Comparison of ENCODE assay signal across 9 cellular contexts in the genomic region with DNA sequence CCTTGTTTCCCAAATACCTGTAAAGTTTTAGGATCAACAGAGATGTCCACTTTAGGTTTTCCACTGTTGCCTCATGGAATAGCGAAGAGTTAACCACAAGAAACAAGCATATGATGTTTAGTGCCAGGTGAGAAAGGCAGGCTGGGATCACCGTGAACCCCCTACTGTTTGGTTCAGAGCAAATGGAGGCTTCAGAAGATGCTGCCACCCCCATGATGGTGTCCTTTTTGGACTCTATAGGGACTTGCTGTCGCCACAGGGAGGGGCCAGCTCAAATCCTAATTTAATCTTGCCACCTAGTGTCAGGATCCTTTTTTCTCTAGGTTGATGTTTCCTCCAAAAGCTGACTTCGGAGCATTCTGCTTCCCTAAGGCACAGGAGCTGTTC. TPM values are rescaled to one million over a fixed set of nuclear protein-coding genes. Genes with fewer than 3 reads are reported as not detected.
DNase-seq lines count a peak whose midpoint lies in the region; ATAC-seq, FAIRE-seq and TF ChIP-seq lines count a peak whose summit lies in the region.
"Had no signal": no experiment of that assay in that cellular context is flagged by ENCODE, and none has a peak within 500 bp of the region (broad histone marks: within the 10 kb centered on the region; RNA-seq: fewer than 3 reads in every experiment).

No MANE protein-coding gene starts in this region.

- POLR2A ChIA-PET in K562 (lab: Yijun Ruan, JAX): interaction anchor here (1.2 kb wide), 1 partner anchor 10 kb away, joined by 4 read pairs; no protein-coding TSS in a partner anchor
- POLR2A ChIA-PET in naive thymus-derived CD8-positive, alpha-beta T cell (lab: Charles Lee): interaction anchor here (0.7 to 6.5 kb wide), 5 partner anchors 12 to 334 kb away, joined by 4 to 61 read pairs (median 14); no protein-coding TSS in a partner anchor

- no peak overlapping the region for H3K9ac ChIP-seq in K562 (ENCODE audit: insufficient read depth in 1 of 2, low read depth in 2 of 2, low read length in 2 of 2)

- WGBS in K562 (ENCODE audit: insufficient coverage, low coverage, missing lambda C conversion rate): 4% methylated on average over 4 of the region's 4 CpGs

- peaks cover 0 to 31% (median 10%) of the 10 kb centered on the region in 5 donors for H3K27me3 Mint-ChIP-seq in naive thymus-derived CD8-positive, alpha-beta T cell
- peaks cover 99% of the 10 kb centered on the region for H3K27me3 Mint-ChIP-seq in activated naive CD4-positive, alpha-beta T cell treated with anti-CD3 and anti-CD28 coated beads, Interleukin-2, amount 10 ng/mL, durations not matched to agents 7 days and 5 days

- H3K36me3 Mint-ChIP-seq in naive thymus-derived CD8-positive, alpha-beta T cell: peaks cover 0 to 5% (median 0%) of the 10 kb centered on the region in 3 donors
- peaks cover 2% of the 10 kb centered on the region for H3K36me3 Mint-ChIP-seq in activated naive CD4-positive, alpha-beta T cell treated with anti-CD3 and anti-CD28 coated beads, Interleukin-2, amount 10 ng/mL, durations not matched to agents 7 days and 5 days

- FAIRE-seq in K562 (lab: Jason Lieb, UNC): peak; percentile 29

- ATAC-seq in K562 (peak; percentile 43), GM21360 (IDR thresholded peaks at IDR 0.05; ENCODE audit: unreplicated experiment) (no peak)
- ATAC-seq in naive thymus-derived CD8-positive, alpha-beta T cell: no peak

- H2AFZ ChIP-seq in K562 (ENCODE audit: low read depth, low read length): no peak overlapping the region

- peak overlapping the region in 3 of 10 donors; percentile 43 to 54 (median 44) for H3K27ac Mint-ChIP-seq in naive thymus-derived CD8-positive, alpha-beta T cell
- no peak overlapping the region for H3K27ac Mint-ChIP-seq in activated naive CD4-positive, alpha-beta T cell treated with anti-CD3 and anti-CD28 coated beads, Interleukin-2, amount 10 ng/mL, durations not matched to agents 7 days and 5 days
- H3K27ac Mint-ChIP-seq: activated CD4-positive, alpha-beta T cell treated with anti-CD3 and anti-CD28 coated beads, Interleukin-2, amount 10 ng/mL, durations not matched to agents 7 days and 5 days had no signal

- peak; percentile 24 to 53; a peak in 3 of 4 replicates for TF ChIP-seq RAD21 in K562 (CRISPR knock-in tag; conservative IDR thresholded peaks at IDR 0.05 in 1 of 2, IDR thresholded peaks at IDR 0.05 in 1 of 2)

- peak overlapping the region; percentile 40 to 99 (median 92) for H3K4me3 Mint-ChIP-seq in naive thymus-derived CD8-positive, alpha-beta T cell
- H3K4me3 Mint-ChIP-seq in activated naive CD4-positive, alpha-beta T cell treated with anti-CD3 and anti-CD28 coated beads, Interleukin-2, amount 10 ng/mL, durations not matched to agents 7 days and 5 days: no peak overlapping the region

- H3K79me2 ChIP-seq in K562 (ENCODE audit: control insufficient read depth, insufficient read depth, low read length): no peaks in the 10 kb centered on the region

- H3K9me1 ChIP-seq in K562 (ENCODE audit: control insufficient read depth, insufficient read depth, low read length): no peaks in the 10 kb centered on the region

- peaks cover 0 to 57% of the 10 kb centered on the region in 2 experiments; a peak in 3 of 5 replicates for H3K4me1 ChIP-seq in K562 (replicated peaks in 1 of 2; ENCODE audit: control insufficient read depth in 2 of 2, insufficient read depth in 2 of 2, low read length in 2 of 2)

- H3K4me2 ChIP-seq in K562 (ENCODE audit: insufficient read depth, low read length): no peak overlapping the region

- no peaks in the 10 kb centered on the region for H3K36me3 ChIP-seq in K562 (ENCODE audit: control insufficient read depth, insufficient read depth, low read length)

- CTCF ChIA-PET in K562 (lab: Yijun Ruan, JAX; ENCODE audit: low intra/inter-chr PET ratio): interaction anchor here (1.0 kb wide), 1 partner anchor 13 kb away, joined by 3 read pairs; no protein-coding TSS in a partner anchor
- CTCF ChIA-PET in activated naive CD4-positive, alpha-beta T cell treated with anti-CD3 and anti-CD28 coated beads, Interleukin-2, amount 10 ng/mL, durations not matched to agents 7 days and 5 days (lab: Charles Lee): interaction anchor here (0.7 to 3.4 kb wide), 5 partner anchors 11 to 502 kb away, joined by 3 to 20 read pairs (median 3); no protein-coding TSS in a partner anchor

- H4K20me1 ChIP-seq in K562 (replicated peaks; ENCODE audit: control insufficient read depth, insufficient read depth, low read length): peaks cover 19% of the 10 kb centered on the region

- intact Hi-C loops in K562 (cut with micrococcal nuclease): loop anchor here (5.0 to 10.0 kb wide), 2 partner anchors 135 to 222 kb away; no protein-coding TSS in a partner anchor

- H3K27ac ChIP-seq in K562 (ENCODE audit: extremely low read depth, low read depth, low read length): no peak overlapping the region

- peaks cover 74 to 92% of the 10 kb centered on the region in 2 experiments for H3K27me3 ChIP-seq in K562 (ENCODE audit: control insufficient read depth in 2 of 2, insufficient read depth in 2 of 2, low read length in 2 of 2)

- no peak for TF ChIP-seq POLR2A in K562 (conservative IDR thresholded peaks at IDR 0.05)

- DNase-seq in COLO668 (lab: John Stamatoyannopoulos, UW; ENCODE audit: unreplicated experiment): peak; percentile 19
- peak; percentile 14 to 21 for DNase-seq in Kasumi-1 (lab: John Stamatoyannopoulos, UW)
- DNase-seq in K562 (ENCODE audit: extremely low read depth in 1 of 4, low spot score in 3 of 4): peak; percentile 40 to 68 (median 63)
- peak in 1 of 10 donors; percentile 14 for DNase-seq in naive thymus-derived CD8-positive, alpha-beta T cell
- DNase-seq in iPS-NIHi11 (ENCODE audit: low spot score): no peak
- no peak for DNase-seq in activated naive CD4-positive, alpha-beta T cell treated with anti-CD3 and anti-CD28 coated beads, Interleukin-2, amount 10 ng/mL, durations not matched to agents 7 days and 5 days
- no peak for DNase-seq in RPMI8226
- DNase-seq: activated CD4-positive, alpha-beta T cell treated with anti-CD3 and anti-CD28 coated beads, Interleukin-2, amount 10 ng/mL, durations not matched to agents 7 days and 5 days had no signal

- peaks cover 33 to 61% (median 49%) of the 10 kb centered on the region in 4 donors for H3K4me1 Mint-ChIP-seq in naive thymus-derived CD8-positive, alpha-beta T cell
- H3K4me1 Mint-ChIP-seq in activated naive CD4-positive, alpha-beta T cell treated with anti-CD3 and anti-CD28 coated beads, Interleukin-2, amount 10 ng/mL, durations not matched to agents 7 days and 5 days: peaks cover 49% of the 10 kb centered on the region

- TF ChIP-seq CTCF in K562 (IDR thresholded peaks at IDR 0.05 in 2 of 3, conservative IDR thresholded peaks at IDR 0.05 in 1 of 3; ENCODE audit: insufficient read depth in 2 of 3, low read depth in 1 of 3, low read length in 3 of 3): peak in 2 of 3 experiments; percentile 21 to 43; a peak in 2 of 6 replicates

- no peaks in the 10 kb centered on the region for H3K9me3 Mint-ChIP-seq in naive thymus-derived CD8-positive, alpha-beta T cell
- H3K9me3 Mint-ChIP-seq in activated naive CD4-positive, alpha-beta T cell treated with anti-CD3 and anti-CD28 coated beads, Interleukin-2, amount 10 ng/mL, durations not matched to agents 7 days and 5 days: no peaks in the 10 kb centered on the region
- H3K9me3 Mint-ChIP-seq: activated CD4-positive, alpha-beta T cell treated with anti-CD3 and anti-CD28 coated beads, Interleukin-2, amount 10 ng/mL, durations not matched to agents 7 days and 5 days had no signal

- H3K4me3 ChIP-seq in K562: no peak overlapping the region

- no peak for TF ChIP-seq EP300 in K562 (IDR thresholded peaks at IDR 0.05; ENCODE audit: low read length)

- in situ Hi-C loops in K562 (cut with MboI): no loop called here

- no TSS peak for BruUV-seq in K562 (replicated peaks; lab: Mats Ljungman, UMichigan)

- H3K9me3 ChIP-seq in K562 (replicated peaks; ENCODE audit: control insufficient read depth, insufficient read depth, low read depth, low read length): no peaks in the 10 kb centered on the region

RNA-seq across cellular contexts. Expression of a gene that starts 1.9 kb away (rescaled TPM):
- total RNA-seq in K562 (2011; cell fraction: chromatin; rRNA removed; ENCODE audit: low replicate concordance): not detected in 2 replicates
- not detected in 2 replicates for total RNA-seq in K562 (2011; cell fraction: nucleolus; rRNA removed)
- total RNA-seq in K562 (2011; cell fraction: nucleoplasm; rRNA removed): not detected in 2 replicates
- total RNA-seq in K562 (2014; rRNA removed) (not detected in 2 replicates), K562 (2014; rRNA removed; fragmentation: Illumina TruSeq; extraction: Trizol) (not detected in 2 replicates), K562 (2015; rRNA removed; fragmentation: Illumina TruSeq; extraction: Trizol) (not detected in 2 replicates), K562 (2021) (not detected in 2 replicates)
- polyA plus RNA-seq in K562 (2011; rRNA removed) (not detected in 2 replicates), K562 (2014; fragmentation: Illumina TruSeq; extraction: Trizol) (not detected in 2 replicates), K562 (2014; fragmentation: Nextera tagmentation; extraction: Ambion mirVana) (not detected), K562 (2014; rRNA removed) (not detected in 2 replicates)
- 0.03 TPM in 1 of 2 replicates, not detected in the other for polyA plus RNA-seq in K562 (2011; cell fraction: cytosol; rRNA removed)
- not detected in 2 replicates for polyA plus RNA-seq in K562 (2011; cell fraction: nucleus; rRNA removed)
- 0.03 TPM in 1 of 2 replicates, not detected in the other for polyA plus RNA-seq in K562 (2012)
- not detected in 2 replicates for polyA minus RNA-seq in K562 (2011; rRNA and poly(A)+ RNA removed)
- not detected in 2 replicates for polyA minus RNA-seq in K562 (2011; cell fraction: cytosol; rRNA and poly(A)+ RNA removed)
- polyA minus RNA-seq in K562 (2011; cell fraction: nucleus; rRNA and poly(A)+ RNA removed): not detected in 2 replicates
- total RNA-seq in naive thymus-derived CD8-positive, alpha-beta T cell: 10 to 100 TPM; 14.2 to 15.9 TPM
- 1 to 10 TPM in 2 of 3 donors, under 1 TPM in 1; 0.34 to 1.5 (median 1.2) TPM for polyA plus RNA-seq in naive thymus-derived CD8-positive, alpha-beta T cell

RNA-seq across cellular contexts. Expression of a gene that starts 13.8 kb away (rescaled TPM):
- 43.4 and 80.5 TPM in 2 replicates for total RNA-seq in K562 (2011; cell fraction: chromatin; rRNA removed; ENCODE audit: low replicate concordance)
- total RNA-seq in K562 (2011; cell fraction: nucleolus; rRNA removed): 21.2 and 24.1 TPM in 2 replicates
- 25.9 and 29.8 TPM in 2 replicates for total RNA-seq in K562 (2011; cell fraction: nucleoplasm; rRNA removed)
- total RNA-seq in K562 (2014; rRNA removed) (9.4 and 12.2 TPM in 2 replicates), K562 (2014; rRNA removed; fragmentation: Illumina TruSeq; extraction: Trizol) (15.1 and 16.4 TPM in 2 replicates), K562 (2015; rRNA removed; fragmentation: Illumina TruSeq; extraction: Trizol) (12.8 and 12.9 TPM in 2 replicates), K562 (2021) (22.6 and 23.0 TPM in 2 replicates)
- polyA plus RNA-seq in K562 (2011; rRNA removed) (16.6 and 16.9 TPM in 2 replicates), K562 (2014; fragmentation: Illumina TruSeq; extraction: Trizol) (19.9 and 21.3 TPM in 2 replicates), K562 (2014; fragmentation: Nextera tagmentation; extraction: Ambion mirVana) (1 to 10 TPM; 3.5 to 5.5 TPM), K562 (2014; rRNA removed) (14.7 and 14.8 TPM in 2 replicates)
- polyA plus RNA-seq in K562 (2011; cell fraction: cytosol; rRNA removed): 11.3 and 12.0 TPM in 2 replicates
- polyA plus RNA-seq in K562 (2011; cell fraction: nucleus; rRNA removed): 24.9 and 30.9 TPM in 2 replicates
- 11.9 and 18.1 TPM in 2 replicates for polyA plus RNA-seq in K562 (2012)
- polyA minus RNA-seq in K562 (2011; rRNA and poly(A)+ RNA removed): 38.8 and 43.3 TPM in 2 replicates
- polyA minus RNA-seq in K562 (2011; cell fraction: cytosol; rRNA and poly(A)+ RNA removed): 12.5 and 17.4 TPM in 2 replicates
- polyA minus RNA-seq in K562 (2011; cell fraction: nucleus; rRNA and poly(A)+ RNA removed): 23.7 and 38.2 TPM in 2 replicates
- 10 to 100 TPM; 52.0 to 52.4 TPM for total RNA-seq in naive thymus-derived CD8-positive, alpha-beta T cell
- 10 to 100 TPM; 16.4 to 34.7 (median 29.6) TPM for polyA plus RNA-seq in naive thymus-derived CD8-positive, alpha-beta T cell

Comparison
In these comparisons a context has a peak if more than half of its experiments do, and no peak if none do; other contexts are left out.
1. DNase-seq: peak in COLO668 (single experiment), Kasumi-1 (2 of 2) and K562 (4 of 4); none in iPS-NIHi11 (single experiment), activated naive CD4-positive, alpha-beta T cell treated with anti-CD3 and anti-CD28 coated beads, Interleukin-2, amount 10 ng/mL, durations not matched to agents 7 days and 5 days (single experiment) and RPMI8226 (single experiment).
2. RNA of a gene that starts 1.9 kb away (total RNA-seq): 14.2 to 15.9 TPM in naive thymus-derived CD8-positive, alpha-beta T cell; not detected in K562; every median in the first group is over 10 times any median in the second.